In genomic region chr7:158944195-158944594, GRCh38 we compare ENCODE assay signal across 21 cellular contexts.
"Had no signal": no experiment of that assay in that cellular context is flagged by ENCODE, and none has a peak within 500 bp of the region (broad histone marks: within the 10 kb centered on the region; RNA-seq: fewer than 3 reads in every experiment).

No MANE protein-coding gene starts in this region.

- H3K27ac Mint-ChIP-seq: memory B cell; mesothelial cell of epicardium; natural killer cell treated with Interleukin-12 subunit alpha and Interleukin-12 subunit beta and Interleukin-15 and Interleukin-18, amount 100 ng/mL, for 72 hours; stimulated activated naive B cell treated with anti-CD40 and anti-IgM and Interleukin-4, amounts not matched to agents 10 μg/mL and 1 μg/mL and 100 μg/mL, for 72 hours had no signal

- H3K27me3 Mint-ChIP-seq: memory B cell; natural killer cell treated with Interleukin-12 subunit alpha and Interleukin-12 subunit beta and Interleukin-15 and Interleukin-18, amount 100 ng/mL, for 72 hours; stimulated activated naive B cell treated with anti-CD40 and anti-IgM and Interleukin-4, amounts not matched to agents 10 μg/mL and 1 μg/mL and 100 μg/mL, for 72 hours; stimulated activated naive CD8-positive, alpha-beta T cell treated with anti-CD3 and anti-CD28 coated beads, Interleukin-15, amount 100 ng/mL, for 72 hours had no signal

- ATAC-seq: lower lobe of right lung; natural killer cell treated with Interleukin-12 subunit alpha and Interleukin-12 subunit beta and Interleukin-15 and Interleukin-18, amount 100 ng/mL, for 72 hours; stimulated activated naive B cell treated with anti-CD40 and anti-IgM and Interleukin-4, amounts not matched to agents 10 μg/mL and 1 μg/mL and 100 μg/mL, for 72 hours; stimulated activated naive CD8-positive, alpha-beta T cell treated with anti-CD3 and anti-CD28 coated beads, Interleukin-15, amount 100 ng/mL, for 72 hours had no signal

- H3K36me3 ChIP-seq: neutrophil had no signal

- H3K79me2 ChIP-seq: hepatocyte had no signal

- H3K4me3 Mint-ChIP-seq: memory B cell; mesothelial cell of epicardium; natural killer cell treated with Interleukin-12 subunit alpha and Interleukin-12 subunit beta and Interleukin-15 and Interleukin-18, amount 100 ng/mL, for 72 hours; stimulated activated naive B cell treated with anti-CD40 and anti-IgM and Interleukin-4, amounts not matched to agents 10 μg/mL and 1 μg/mL and 100 μg/mL, for 72 hours; stimulated activated naive CD8-positive, alpha-beta T cell treated with anti-CD3 and anti-CD28 coated beads, Interleukin-15, amount 100 ng/mL, for 72 hours had no signal

- H3K4me3 ChIP-seq: dorsolateral prefrontal cortex, hepatocyte, left ventricle myocardium inferior, lower lobe of right lung, right atrium auricular region, sigmoid colon, skin epidermis, testis, tibial nerve had no signal

- H2AFZ ChIP-seq: hepatocyte had no signal

- H3K27me3 ChIP-seq: dorsolateral prefrontal cortex, hepatocyte, neutrophil, right atrium auricular region, sigmoid colon, testis, tibial nerve had no signal

- H3K4me1 ChIP-seq: left ventricle myocardium inferior, lower lobe of right lung, right atrium auricular region, sigmoid colon, testis, tibial nerve had no signal

- DNase-seq: cortex of kidney; dorsolateral prefrontal cortex; effector CD8-positive, alpha-beta T cell; foreskin melanocyte; head of caudate nucleus; left ventricle myocardium inferior; lower lobe of right lung; sigmoid colon; stimulated activated CD4-positive, alpha-beta T cell treated with anti-CD3 and anti-CD28 coated beads, Interleukin-2, amount 100 ng/mL, for 24 hours; stimulated activated CD4-positive, alpha-beta T cell treated with anti-CD3 and anti-CD28 coated beads, Interleukin-4, amount 100 ng/mL, for 4 hours; stimulated activated naive B cell treated with anti-CD40 and anti-IgM and Interleukin-4, amounts not matched to agents 10 μg/mL and 1 μg/mL and 100 μg/mL, for 72 hours; stimulated activated naive CD8-positive, alpha-beta T cell treated with anti-CD3 and anti-CD28 coated beads, Interleukin-15, amount 100 ng/mL, for 72 hours; testis had no signal

- H3K4me1 Mint-ChIP-seq: memory B cell; mesothelial cell of epicardium; stimulated activated naive B cell treated with anti-CD40 and anti-IgM and Interleukin-4, amounts not matched to agents 10 μg/mL and 1 μg/mL and 100 μg/mL, for 72 hours; stimulated activated naive CD8-positive, alpha-beta T cell treated with anti-CD3 and anti-CD28 coated beads, Interleukin-15, amount 100 ng/mL, for 72 hours had no signal

- H3K9me3 Mint-ChIP-seq: natural killer cell treated with Interleukin-12 subunit alpha and Interleukin-12 subunit beta and Interleukin-15 and Interleukin-18, amount 100 ng/mL, for 72 hours had no signal

- H3K9me3 ChIP-seq: left ventricle myocardium inferior, lower lobe of right lung, neutrophil, right atrium auricular region, sigmoid colon, testis had no signal

- H3K27ac ChIP-seq: hepatocyte, left ventricle myocardium inferior, lower lobe of right lung, neutrophil, right atrium auricular region, sigmoid colon, skin epidermis, testis, tibial nerve had no signal

- H3K4me2 ChIP-seq: hepatocyte had no signal
